In the genomic region with DNA sequence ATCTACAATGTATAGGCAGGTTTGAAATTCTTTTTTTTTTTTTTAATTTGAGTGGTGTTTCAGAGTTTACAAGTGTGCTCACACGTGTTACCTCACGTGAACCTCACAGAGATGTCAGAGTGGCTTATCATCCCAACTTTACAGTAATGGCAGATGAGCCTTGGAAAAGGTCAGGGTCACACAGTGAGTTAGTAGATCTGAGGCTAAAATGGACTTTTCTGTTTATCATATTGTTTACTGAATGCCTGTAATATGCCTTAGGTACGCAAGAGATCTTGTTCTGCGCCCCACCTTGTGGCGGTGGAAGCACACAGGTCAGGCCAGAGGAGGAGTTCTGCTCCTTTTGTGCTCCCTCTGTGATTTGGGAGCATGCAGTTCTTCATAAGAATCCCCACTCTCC, we compare ENCODE assay signal across 15 cellular contexts.
A peak's percentile ranks its signal among the peaks of the same experiment; 100 is the strongest.
DNase-seq lines count a peak whose midpoint lies in the region; ATAC-seq, FAIRE-seq and TF ChIP-seq lines count a peak whose summit lies in the region.
"Had no signal": no experiment of that assay in that cellular context is flagged by ENCODE, and none has a peak within 500 bp of the region (broad histone marks: within the 10 kb centered on the region; RNA-seq: fewer than 3 reads in every experiment).

No MANE protein-coding gene starts in this region.

- no peak overlapping the region for H2AFZ ChIP-seq in K562 (ENCODE audit: low read depth, low read length)

- H3K4me2 ChIP-seq in K562 (ENCODE audit: insufficient read depth, low read length): peak overlapping the region; percentile 5; the same call in 1 of the 2 replicates

- no peaks in the 10 kb centered on the region for H3K9me3 ChIP-seq in CD8-positive, alpha-beta T cell (ENCODE audit: low read length)
- H3K9me3 ChIP-seq in HUES48 (ENCODE audit: control insufficient read depth, insufficient read depth, low read length) (no peaks in the 10 kb centered on the region), K562 (replicated peaks; ENCODE audit: control insufficient read depth, insufficient read depth, low read depth, low read length) (no peaks in the 10 kb centered on the region)
- H3K9me3 ChIP-seq: ascending aorta, esophagus muscularis mucosa had no signal

- POLR2A ChIA-PET in CD8-positive, alpha-beta T cell (lab: Charles Lee): interaction anchor here (0.6 kb wide), 1 partner anchor 312 kb away, joined by 3 read pairs; no protein-coding TSS in a partner anchor
- POLR2A ChIA-PET in K562 (lab: Yijun Ruan, JAX): interaction anchor here (3.3 kb wide), 1 partner anchor 11 kb away, joined by 14 read pairs; no protein-coding TSS in a partner anchor

- H3K4me1 ChIP-seq in CD8-positive, alpha-beta T cell (ENCODE audit: insufficient read depth, low read length): peaks cover 58% of the 10 kb centered on the region
- H3K4me1 ChIP-seq in HUES48 (ENCODE audit: control insufficient read depth, insufficient read depth, low read length): peaks cover 64% of the 10 kb centered on the region
- H3K4me1 ChIP-seq in K562 (replicated peaks in 1 of 2; ENCODE audit: control insufficient read depth in 2 of 2, insufficient read depth in 2 of 2, low read length in 2 of 2): peaks cover 19 to 54% of the 10 kb centered on the region in 2 experiments

- BruUV-seq in K562 (replicated peaks; lab: Mats Ljungman, UMichigan): no TSS peak

- peaks cover 100% of the 10 kb centered on the region for H3K79me2 ChIP-seq in K562 (ENCODE audit: control insufficient read depth, insufficient read depth, low read length)

- H3K4me3 Mint-ChIP-seq in CD8-positive, alpha-beta T cell: no peak overlapping the region
- no peak overlapping the region for H3K4me3 Mint-ChIP-seq in nephron progenitor cell

- H3K9ac ChIP-seq in HUES48 (ENCODE audit: low read depth, low read length) (no peak overlapping the region), K562 (ENCODE audit: insufficient read depth in 1 of 2, low read depth in 2 of 2, low read length in 2 of 2) (no peak overlapping the region; a peak in 1 of 4 replicates)

- no peaks in the 10 kb centered on the region for H3K27me3 Mint-ChIP-seq in CD8-positive, alpha-beta T cell (ENCODE audit: low read depth)
- no peaks in the 10 kb centered on the region for H3K27me3 Mint-ChIP-seq in nephron progenitor cell (ENCODE audit: low read depth, poor library complexity)

- CTCF ChIA-PET in CD8-positive, alpha-beta T cell (lab: Charles Lee): interaction anchor here (0.8 kb wide), 1 partner anchor 10 kb away, joined by 3 read pairs; no protein-coding TSS in a partner anchor
- CTCF ChIA-PET in K562 (lab: Yijun Ruan, JAX; ENCODE audit: low intra/inter-chr PET ratio): interaction anchor here (0.6 kb wide), 1 partner anchor 40 kb away, joined by 7 read pairs; no protein-coding TSS in a partner anchor

- H3K4me3 ChIP-seq in CD8-positive, alpha-beta T cell (ENCODE audit: low read depth, low read length): no peak overlapping the region
- no peak overlapping the region for H3K4me3 ChIP-seq in HUES48 (ENCODE audit: low read depth, low read length)
- H3K4me3 ChIP-seq in K562: no peak overlapping the region
- H3K4me3 ChIP-seq: ascending aorta, esophagus muscularis mucosa had no signal

- no peaks in the 10 kb centered on the region for H3K27me3 ChIP-seq in CD8-positive, alpha-beta T cell (ENCODE audit: insufficient read depth, low read length)
- H3K27me3 ChIP-seq in HUES48 (ENCODE audit: control insufficient read depth, insufficient read depth, low read length): no peaks in the 10 kb centered on the region
- H3K27me3 ChIP-seq in K562 (ENCODE audit: control insufficient read depth in 2 of 2, insufficient read depth in 2 of 2, low read length in 2 of 2): no peaks in the 10 kb centered on the region
- H3K27me3 ChIP-seq: ascending aorta, esophagus muscularis mucosa had no signal

- peak overlapping the region; percentile 20 for H3K27ac Mint-ChIP-seq in CD8-positive, alpha-beta T cell
- H3K27ac Mint-ChIP-seq in nephron progenitor cell: peak overlapping the region; percentile 40

- no peaks in the 10 kb centered on the region for H3K9me3 Mint-ChIP-seq in CD8-positive, alpha-beta T cell
- peaks cover 11% of the 10 kb centered on the region for H3K9me3 Mint-ChIP-seq in nephron progenitor cell

- TF ChIP-seq CTCF in CD8-positive, alpha-beta T cell (IDR thresholded peaks at IDR 0.05): no peak
- TF ChIP-seq CTCF in K562 (IDR thresholded peaks at IDR 0.05 in 2 of 3, conservative IDR thresholded peaks at IDR 0.05 in 1 of 3; ENCODE audit: insufficient read depth in 2 of 3, low read depth in 1 of 3, low read length in 3 of 3) (peak; percentile 43 to 48 (median 44); a peak in 5 of 6 replicates), nephron progenitor cell (IDR thresholded peaks at IDR 0.05) (no peak)

- TF ChIP-seq EP300 in K562 (IDR thresholded peaks at IDR 0.05; ENCODE audit: low read length): no peak

- TF ChIP-seq POLR2A in K562 (conservative IDR thresholded peaks at IDR 0.05): no peak

- H3K27ac ChIP-seq in CD8-positive, alpha-beta T cell (ENCODE audit: low read depth, low read length): no peak overlapping the region
- H3K27ac ChIP-seq in HUES48 (ENCODE audit: low read depth, low read length): peak overlapping the region; percentile 34
- H3K27ac ChIP-seq in K562 (ENCODE audit: extremely low read depth, low read depth, low read length): peak overlapping the region; percentile 34; the same call in 2 of the 3 replicates
- H3K27ac ChIP-seq: ascending aorta, esophagus muscularis mucosa had no signal

- peak; percentile 26 for ATAC-seq in CD8-positive, alpha-beta T cell
- ATAC-seq in K562: peak; percentile 43
- ATAC-seq in sciatic nerve: no peak
- ATAC-seq in HG02763 (IDR thresholded peaks at IDR 0.05; ENCODE audit: unreplicated experiment): no peak

- peaks cover 10% of the 10 kb centered on the region for H3K9me1 ChIP-seq in K562 (ENCODE audit: control insufficient read depth, insufficient read depth, low read length)

- peaks cover 59% of the 10 kb centered on the region for H4K20me1 ChIP-seq in K562 (replicated peaks; ENCODE audit: control insufficient read depth, insufficient read depth, low read length)

- FAIRE-seq in K562 (lab: Jason Lieb, UNC): no peak

- peak in 1 of 2 experiments; percentile 48; a peak in 2 of 4 replicates for TF ChIP-seq RAD21 in K562 (CRISPR knock-in tag; conservative IDR thresholded peaks at IDR 0.05 in 1 of 2, IDR thresholded peaks at IDR 0.05 in 1 of 2)

- intact Hi-C loops in CD8-positive, alpha-beta T cell (cut with DNase I, micrococcal nuclease): loop anchor here in 1 of 2 experiments (2.0 kb wide), 1 partner anchor 14 kb away; no protein-coding TSS in a partner anchor
- intact Hi-C loops in K562 (cut with micrococcal nuclease) (loop anchor here (5.0 kb wide), 2 partner anchors 39 to 79 kb away; a partner anchor contains a TSS), sciatic nerve (cut with DNase I) (no loop called here)

- peaks cover 28% of the 10 kb centered on the region for H3K36me3 Mint-ChIP-seq in CD8-positive, alpha-beta T cell
- H3K36me3 Mint-ChIP-seq in nephron progenitor cell (ENCODE audit: low read depth): peaks cover 37% of the 10 kb centered on the region

- peaks cover 3% of the 10 kb centered on the region for H3K36me3 ChIP-seq in CD8-positive, alpha-beta T cell (ENCODE audit: insufficient read depth, low read length)
- H3K36me3 ChIP-seq in HUES48 (ENCODE audit: control insufficient read depth, insufficient read depth, low read length) (no peaks in the 10 kb centered on the region), K562 (ENCODE audit: control insufficient read depth, insufficient read depth, low read length) (peaks cover 11% of the 10 kb centered on the region; the same call in 2 of the 3 replicates)
- H3K36me3 ChIP-seq: ascending aorta had no signal

- in situ Hi-C loops in K562 (cut with MboI): no loop called here

- DNase-seq in CD8-positive, alpha-beta T cell: no peak
- DNase-seq in K562 (ENCODE audit: extremely low read depth in 1 of 4, low spot score in 3 of 4) (peak in 1 of 4 experiments; percentile 53), nephron progenitor cell (no peak), sciatic nerve (ENCODE audit: low spot score) (no peak), HCEC 1CT (no peak), DMS153 treated with DMSO at 0.1 percent for 48 hours (lab: John Stamatoyannopoulos, UW; ENCODE audit: unreplicated experiment) (no peak)
- DNase-seq: activated effector memory CD4-positive, alpha-beta T cell treated with anti-CD3 and anti-CD28 coated beads, Interleukin-2, amount 50 U/mL, for 16 hours; cortex of kidney; GF-D8; NCI-H1092; stimulated activated CD4-positive, alpha-beta T cell treated with anti-CD3 and anti-CD28 coated beads, Interleukin-4, amount 100 ng/mL, for 1 hour had no signal

- H3K4me1 Mint-ChIP-seq in CD8-positive, alpha-beta T cell (ENCODE audit: low read depth): peaks cover 88% of the 10 kb centered on the region
- H3K4me1 Mint-ChIP-seq in nephron progenitor cell: peaks cover 44% of the 10 kb centered on the region

- WGBS in K562 (ENCODE audit: insufficient coverage, low coverage, missing lambda C conversion rate): 32% methylated on average over 5 of the region's 5 CpGs

TF ChIP-seq in K562, 482 proteins besides CTCF, POLR2A, EP300 and RAD21 (continues in another document):
- TF ChIP-seq ZNF699 (CRISPR knock-in tag; IDR thresholded peaks at IDR 0.05; ENCODE audit: insufficient replicate concordance): no peak
- TF ChIP-seq LEF1 (IDR thresholded peaks at IDR 0.05): no peak
- peak; percentile 55; the same call in 1 of the 2 replicates for TF ChIP-seq ESRRA (IDR thresholded peaks at IDR 0.05; ENCODE audit: borderline replicate concordance, low read depth)
- TF ChIP-seq, protein P1, sequence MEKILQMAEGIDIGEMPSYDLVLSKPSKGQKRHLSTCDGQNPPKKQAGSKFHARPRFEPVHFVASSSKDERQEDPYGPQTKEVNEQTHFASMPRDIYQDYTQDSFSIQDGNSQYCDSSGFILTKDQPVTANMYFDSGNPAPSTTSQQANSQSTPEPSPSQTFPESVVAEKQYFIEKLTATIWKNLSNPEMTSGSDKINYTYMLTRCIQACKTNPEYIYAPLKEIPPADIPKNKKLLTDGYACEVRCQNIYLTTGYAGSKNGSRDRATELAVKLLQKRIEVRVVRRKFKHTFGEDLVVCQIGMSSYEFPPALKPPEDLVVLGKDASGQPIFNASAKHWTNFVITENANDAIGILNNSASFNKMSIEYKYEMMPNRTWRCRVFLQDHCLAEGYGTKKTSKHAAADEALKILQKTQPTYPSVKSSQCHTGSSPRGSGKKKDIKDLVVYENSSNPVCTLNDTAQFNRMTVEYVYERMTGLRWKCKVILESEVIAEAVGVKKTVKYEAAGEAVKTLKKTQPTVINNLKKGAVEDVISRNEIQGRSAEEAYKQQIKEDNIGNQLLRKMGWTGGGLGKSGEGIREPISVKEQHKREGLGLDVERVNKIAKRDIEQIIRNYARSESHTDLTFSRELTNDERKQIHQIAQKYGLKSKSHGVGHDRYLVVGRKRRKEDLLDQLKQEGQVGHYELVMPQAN (IDR thresholded peaks at IDR 0.05; ENCODE audit: borderline replicate concordance): peak; percentile 34; the same call in 1 of the 2 replicates
- TF ChIP-seq ZEB2 (IDR thresholded peaks at IDR 0.05): 0 out of 2 replicates have a peak, but pooled peaks have one; percentile 39
- no peak for TF ChIP-seq KLF10 (CRISPR knock-in tag; IDR thresholded peaks at IDR 0.05)

Comparison
In these comparisons a context has a peak if more than half of its experiments do, and no peak if none do; other contexts are left out.
1. ATAC-seq: peak in CD8-positive, alpha-beta T cell (single experiment) and K562 (single experiment); none in sciatic nerve (single experiment) and HG02763 (single experiment).
2. CTCF ChIP-seq: peak in K562 (3 of 3); none in CD8-positive, alpha-beta T cell (single experiment) and nephron progenitor cell (single experiment).